In the genomic region with DNA sequence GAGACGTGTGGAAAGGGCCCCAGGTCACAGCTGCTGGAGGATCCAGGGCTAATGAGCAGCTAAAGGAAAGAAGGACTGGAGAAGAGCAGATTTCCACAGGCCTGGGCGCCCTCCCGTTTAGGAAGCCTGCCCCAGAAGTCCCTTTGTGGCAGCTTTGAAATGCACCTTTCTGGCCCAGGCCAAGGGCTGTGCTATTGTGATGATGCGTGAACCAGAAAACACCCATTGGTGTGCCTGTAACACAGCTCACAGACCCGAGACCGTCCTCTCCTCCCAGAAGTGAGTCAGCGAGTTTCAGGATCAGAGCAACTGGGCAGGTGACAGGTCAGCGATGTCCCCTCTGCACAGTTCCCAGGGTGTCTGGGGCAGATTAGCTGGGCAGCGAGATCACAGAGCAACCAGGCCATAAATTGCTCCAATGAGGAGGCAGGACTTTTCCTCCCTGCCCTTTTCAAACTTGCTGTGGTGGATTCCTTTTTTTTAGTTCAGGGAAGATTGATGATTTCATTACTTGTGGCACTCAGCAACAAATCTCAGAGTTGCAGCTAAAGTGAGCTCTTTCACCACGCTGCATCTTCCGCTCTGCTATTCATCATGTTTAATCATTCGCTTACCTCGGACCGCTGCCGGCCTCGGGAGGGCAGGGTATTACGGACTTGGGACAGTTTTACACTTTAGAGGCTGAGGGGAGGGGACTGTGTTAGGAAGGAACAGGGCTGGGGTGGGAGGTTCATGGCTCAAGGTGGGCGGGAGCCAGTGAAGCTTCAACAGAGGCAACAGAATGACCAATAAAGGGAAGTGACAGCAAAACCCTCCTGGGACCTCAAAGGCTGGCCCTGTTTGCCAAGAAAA, we compare ENCODE assay signal across 11 cellular contexts.
DNase-seq lines count a peak whose midpoint lies in the region; ATAC-seq and TF ChIP-seq lines count a peak whose summit lies in the region.
"Had no signal": no experiment of that assay in that cellular context is flagged by ENCODE, and none has a peak within 500 bp of the region (broad histone marks: within the 10 kb centered on the region; RNA-seq: fewer than 3 reads in every experiment).

No MANE protein-coding gene starts in this region.

- intact Hi-C loops in Caco-2 (cut with micrococcal nuclease; ENCODE audit: unreplicated experiment) = no loop called here
- intact Hi-C loops in ovary (cut with DNase I) = no loop called here

- 0 out of 2 replicates have a peak, but pooled peaks cover 10% of the 10 kb centered on the region for H3K9me3 ChIP-seq in Caco-2
- peaks cover 8% of the 10 kb centered on the region; the same call in 1 of the 2 replicates for H3K9me3 ChIP-seq in HUES64 (ENCODE audit: insufficient read depth, low read depth, low read length)
- H3K9me3 ChIP-seq in ovary = no peaks in the 10 kb centered on the region

- CTCF ChIA-PET in Caco-2 (lab: Charles Lee) = interaction anchor here (0.7 to 1.1 kb wide), 3 partner anchors 38 to 438 kb away, joined by 3 to 4 read pairs (median 3); no protein-coding TSS in a partner anchor

- BruUV-seq in Caco-2 (replicated peaks; lab: Mats Ljungman, UMichigan) = no TSS peak

- DNase-seq in Caco-2 = peak in 1 of 2 experiments; percentile 36
- peak; percentile 34 for DNase-seq in fibroblast of mammary gland (ENCODE audit: low read depth)
- peak in 4 of 5 donors; percentile 22 to 46 (median 42) for DNase-seq in ovary
- DNase-seq in GDM1 (lab: John Stamatoyannopoulos, UW) = no peak
- DNase-seq: NCI-H1417 treated with DMSO at 0.1 percent for 48 hours had no signal

- H3K9me3 Mint-ChIP-seq in Caco-2 (ENCODE audit: unreplicated experiment) = peaks cover 14% of the 10 kb centered on the region

- H3K36me3 Mint-ChIP-seq in Caco-2 (ENCODE audit: insufficient read depth, unreplicated experiment) = peaks cover 7% of the 10 kb centered on the region
- H3K36me3 Mint-ChIP-seq: CD14-positive monocyte had no signal

- H3K4me3 Mint-ChIP-seq in Caco-2 (ENCODE audit: unreplicated experiment) = no peak overlapping the region
- H3K4me3 Mint-ChIP-seq: CD14-positive monocyte had no signal

- POLR2A ChIA-PET in Caco-2 (lab: Charles Lee) = no interaction called here

- H3K4me1 Mint-ChIP-seq in Caco-2 (ENCODE audit: low read depth, unreplicated experiment) = peaks cover 13% of the 10 kb centered on the region
- H3K4me1 Mint-ChIP-seq: CD14-positive monocyte had no signal

- H3K27ac ChIP-seq in HUES64 (ENCODE audit: low read depth, low read length) (peak overlapping the region; percentile 9; the same call in 1 of the 2 replicates), ovary (peak overlapping the region in 1 of 2 donors; percentile 51)

- H3K27ac Mint-ChIP-seq in Caco-2 (ENCODE audit: unreplicated experiment) = peak overlapping the region; percentile 19
- H3K27ac Mint-ChIP-seq: CD14-positive monocyte had no signal

- H3K4me3 ChIP-seq in Caco-2 (ENCODE audit: low read depth, low read length) (no peak overlapping the region), HUES64 (ENCODE audit: low read length) (no peak overlapping the region), fibroblast of mammary gland (ENCODE audit: control insufficient read depth, low read depth, low read length) (no peak overlapping the region), ovary (no peak overlapping the region)

- no peak for ATAC-seq in HG02938 (IDR thresholded peaks at IDR 0.05; ENCODE audit: unreplicated experiment)
- no peak for ATAC-seq in HG02623 (IDR thresholded peaks at IDR 0.05; ENCODE audit: unreplicated experiment)
- ATAC-seq in HG03565 (IDR thresholded peaks at IDR 0.05; ENCODE audit: unreplicated experiment) = no peak
- ATAC-seq: SK-N-SH treated with all-trans-retinoic acid at 6 μM for 48 hours had no signal

- TF ChIP-seq CTCF in Caco-2 (IDR thresholded peaks at IDR 0.05; ENCODE audit: insufficient read depth in 1 of 2, low read depth in 1 of 2, low read length in 1 of 2, severe bottlenecking in 1 of 2, unreplicated experiment in 1 of 2) (no peak), fibroblast of mammary gland (conservative IDR thresholded peaks at IDR 0.05; ENCODE audit: control insufficient read depth, insufficient read depth, low read depth, low read length) (no peak), ovary (IDR thresholded peaks at IDR 0.05) (no peak)

- H3K4me1 ChIP-seq in Caco-2 (peaks cover 13% of the 10 kb centered on the region), HUES64 (ENCODE audit: insufficient read depth, low read length) (peaks cover 8% of the 10 kb centered on the region; the same call in 1 of the 2 replicates), ovary (ENCODE audit: insufficient read depth) (no peaks in the 10 kb centered on the region)

- TF ChIP-seq EP300 in ovary (IDR thresholded peaks at IDR 0.05) = no peak

- no peaks in the 10 kb centered on the region for H3K27me3 Mint-ChIP-seq in Caco-2 (ENCODE audit: insufficient read depth, unreplicated experiment)

- no peaks in the 10 kb centered on the region for H3K36me3 ChIP-seq in Caco-2 (ENCODE audit: control insufficient read depth, insufficient read depth, low read length)
- no peaks in the 10 kb centered on the region for H3K36me3 ChIP-seq in HUES64 (ENCODE audit: insufficient read depth, low read length)
- no peaks in the 10 kb centered on the region for H3K36me3 ChIP-seq in ovary

- 67% methylated on average over 18 of the region's 18 CpGs for WGBS in HUES64
- WGBS in ovary, 3 donors = 41 to 59% (median 56%) methylated on average over 18 of the region's 18 CpGs

- no peak overlapping the region for H3K9ac ChIP-seq in HUES64 (ENCODE audit: low read depth, low read length)

- no peak for TF ChIP-seq POLR2A in ovary (IDR thresholded peaks at IDR 0.05)

- H3K27me3 ChIP-seq in Caco-2 (replicated peaks; ENCODE audit: control insufficient read depth, insufficient read depth, low read length) (no peaks in the 10 kb centered on the region), HUES64 (ENCODE audit: insufficient read depth, low read length) (no peaks in the 10 kb centered on the region), ovary (no peaks in the 10 kb centered on the region)
